Comparison of ENCODE assay signal across 8 cellular contexts in genomic region chr17:27892542-27892865, GRCh38. TPM values are rescaled to one million over a fixed set of nuclear protein-coding genes. Genes with fewer than 3 reads are reported as not detected.
DNase-seq lines count a peak whose midpoint lies in the region; TF ChIP-seq lines count a peak whose summit lies in the region.

No MANE protein-coding gene starts in this region.

- peaks cover 16% of the 10 kb centered on the region for H3K27me3 ChIP-seq in iPS-18a (ENCODE audit: control insufficient read depth, insufficient read depth, low read length)
- H3K27me3 ChIP-seq in smooth muscle cell (ENCODE audit: low read depth) = no peaks in the 10 kb centered on the region

- H3K27ac Mint-ChIP-seq in activated T-helper 1 cell treated with anti-CD3 and anti-CD28 coated beads, Interleukin-12 subunit alpha, Interleukin-12 subunit beta, Interleukin-2, Interleukin-4 antibody, amounts not matched to agents 30 ng/mL and 10 ng/mL and 1 ng/mL, durations not matched to agents 14 hours and 24 hours and 36 hours = peak overlapping the region; percentile 73

- 68% methylated on average over 3 of the region's 3 CpGs for WGBS in smooth muscle cell (ENCODE audit: low lambda C conversion rate)

- CTCF ChIA-PET in HEK293 (lab: Yijun Ruan, JAX) = interaction anchor here (0.6 to 6.5 kb wide), 20 partner anchors 8 to 524 kb away, joined by 3 to 54 read pairs (median 4); no protein-coding TSS in a partner anchor

- H3K27me3 Mint-ChIP-seq in activated T-helper 1 cell treated with anti-CD3 and anti-CD28 coated beads, Interleukin-12 subunit alpha, Interleukin-12 subunit beta, Interleukin-2, Interleukin-4 antibody, amounts not matched to agents 30 ng/mL and 10 ng/mL and 1 ng/mL, durations not matched to agents 14 hours and 24 hours and 36 hours (ENCODE audit: insufficient read depth) = peaks cover 38% of the 10 kb centered on the region

- H2AFZ ChIP-seq in smooth muscle cell (ENCODE audit: low read depth) = peak overlapping the region; percentile 91

- POLR2A ChIA-PET in HEK293 (lab: Yijun Ruan, JAX) = interaction anchor here (0.6 to 1.9 kb wide), 8 partner anchors 9 to 834 kb away, joined by 3 to 12 read pairs (median 8); partner anchors contain the start of genes IFT20 and TNFAIP1

- intact Hi-C loops in activated T-helper 1 cell treated with anti-CD3 and anti-CD28 coated beads, Interleukin-12 subunit alpha, Interleukin-12 subunit beta, Interleukin-2, Interleukin-4 antibody, amounts not matched to agents 30 ng/mL and 10 ng/mL and 1 ng/mL, durations not matched to agents 14 hours and 24 hours and 36 hours (cut with micrococcal nuclease) = no loop called here

- no peak for DNase-seq in activated T-helper 1 cell treated with anti-CD3 and anti-CD28 coated beads, Interleukin-12 subunit alpha, Interleukin-12 subunit beta, Interleukin-2, Interleukin-4 antibody, amounts not matched to agents 30 ng/mL and 10 ng/mL and 1 ng/mL, durations not matched to agents 14 hours and 24 hours and 36 hours (ENCODE audit: low spot score)
- DNase-seq in smooth muscle cell (lab: John Stamatoyannopoulos, UW; ENCODE audit: unreplicated experiment) = no peak
- DNase-seq in NCI-H1417 (lab: John Stamatoyannopoulos, UW) = no peak
- no peak for DNase-seq in SHP77 (lab: John Stamatoyannopoulos, UW)
- no peak for DNase-seq in NCI-H2196 treated with DMSO at 0.1 percent for 48 hours (lab: John Stamatoyannopoulos, UW; ENCODE audit: unreplicated experiment)
- no peak for DNase-seq in kidney tubule cell (ENCODE audit: low spot score)

- TF ChIP-seq CTCF in HEK293 (tag by site-specific recombination; IDR thresholded peaks at IDR 0.05) = no peak
- no peak for TF ChIP-seq CTCF in smooth muscle cell (IDR thresholded peaks at IDR 0.05; ENCODE audit: borderline replicate concordance, insufficient read depth, poor library complexity, severe bottlenecking)

- no peaks in the 10 kb centered on the region for H3K36me3 ChIP-seq in HEK293 (ENCODE audit: control insufficient read depth in 2 of 2, insufficient read depth in 1 of 2, low read length in 2 of 2)
- no peaks in the 10 kb centered on the region for H3K36me3 ChIP-seq in iPS-18a (ENCODE audit: control insufficient read depth, low read depth, low read length)
- no peaks in the 10 kb centered on the region for H3K36me3 ChIP-seq in smooth muscle cell (ENCODE audit: low read depth)

- H3K4me3 Mint-ChIP-seq in activated T-helper 1 cell treated with anti-CD3 and anti-CD28 coated beads, Interleukin-12 subunit alpha, Interleukin-12 subunit beta, Interleukin-2, Interleukin-4 antibody, amounts not matched to agents 30 ng/mL and 10 ng/mL and 1 ng/mL, durations not matched to agents 14 hours and 24 hours and 36 hours = peak overlapping the region; percentile 85

- H3K9me3 ChIP-seq in HEK293 (ENCODE audit: control insufficient read depth, insufficient read depth, low read depth, low read length) = no peaks in the 10 kb centered on the region
- no peaks in the 10 kb centered on the region for H3K9me3 ChIP-seq in iPS-18a (ENCODE audit: control insufficient read depth, low read depth, low read length)
- no peaks in the 10 kb centered on the region for H3K9me3 ChIP-seq in smooth muscle cell (replicated peaks; ENCODE audit: low read depth)

- no peaks in the 10 kb centered on the region for H4K20me1 ChIP-seq in smooth muscle cell (ENCODE audit: low read depth)

- no peaks in the 10 kb centered on the region for H3K36me3 Mint-ChIP-seq in activated T-helper 1 cell treated with anti-CD3 and anti-CD28 coated beads, Interleukin-12 subunit alpha, Interleukin-12 subunit beta, Interleukin-2, Interleukin-4 antibody, amounts not matched to agents 30 ng/mL and 10 ng/mL and 1 ng/mL, durations not matched to agents 14 hours and 24 hours and 36 hours (ENCODE audit: low read depth)

- H3K4me1 ChIP-seq in HEK293 (ENCODE audit: control insufficient read depth, insufficient read depth, low read length) = no peaks in the 10 kb centered on the region
- H3K4me1 ChIP-seq in iPS-18a (ENCODE audit: control insufficient read depth, low read depth, low read length) = peaks cover 60% of the 10 kb centered on the region
- peaks cover 10% of the 10 kb centered on the region for H3K4me1 ChIP-seq in smooth muscle cell (ENCODE audit: low read depth)

- no peaks in the 10 kb centered on the region for H3K79me2 ChIP-seq in smooth muscle cell (ENCODE audit: low read depth)

- peak overlapping the region; percentile 63 for H3K4me3 ChIP-seq in HEK293 (ENCODE audit: low read depth, low read length)
- peak overlapping the region; percentile 60 for H3K4me3 ChIP-seq in iPS-18a (ENCODE audit: low read length)
- peak overlapping the region; percentile 82 for H3K4me3 ChIP-seq in smooth muscle cell

- peaks cover 32% of the 10 kb centered on the region for H3K4me1 Mint-ChIP-seq in activated T-helper 1 cell treated with anti-CD3 and anti-CD28 coated beads, Interleukin-12 subunit alpha, Interleukin-12 subunit beta, Interleukin-2, Interleukin-4 antibody, amounts not matched to agents 30 ng/mL and 10 ng/mL and 1 ng/mL, durations not matched to agents 14 hours and 24 hours and 36 hours (ENCODE audit: low read depth)

- H3K9ac ChIP-seq in iPS-18a (ENCODE audit: low read length) (peak overlapping the region; percentile 30), smooth muscle cell (ENCODE audit: low read depth) (peak overlapping the region; percentile 70)

- H3K27ac ChIP-seq in HEK293 (ENCODE audit: extremely low read depth, low read depth, low read length) (peak overlapping the region; percentile 77; the same call in 1 of the 2 replicates), iPS-18a (ENCODE audit: low read length) (no peak overlapping the region), smooth muscle cell (ENCODE audit: low read depth) (no peak overlapping the region)

- H3K9me3 Mint-ChIP-seq in activated T-helper 1 cell treated with anti-CD3 and anti-CD28 coated beads, Interleukin-12 subunit alpha, Interleukin-12 subunit beta, Interleukin-2, Interleukin-4 antibody, amounts not matched to agents 30 ng/mL and 10 ng/mL and 1 ng/mL, durations not matched to agents 14 hours and 24 hours and 36 hours = no peaks in the 10 kb centered on the region

- H3K4me2 ChIP-seq in smooth muscle cell = peak overlapping the region; percentile 99

- H3F3A ChIP-seq in smooth muscle cell (ENCODE audit: low read depth) = no peaks in the 10 kb centered on the region

TF ChIP-seq in HEK293, 187 proteins besides CTCF, POLR2A, EP300 and RAD21 (continues in another document):
- TF ChIP-seq OVOL3 (tag by site-specific recombination; IDR thresholded peaks at IDR 0.05) = no peak
- TF ChIP-seq KLF8 (tag by site-specific recombination; IDR thresholded peaks at IDR 0.05) = no peak
- TF ChIP-seq PRDM10 (tag by site-specific recombination; IDR thresholded peaks at IDR 0.05) = peak; percentile 78
- TF ChIP-seq ZNF292 (tag by site-specific recombination; IDR thresholded peaks at IDR 0.05; ENCODE audit: borderline replicate concordance, low read depth) = no peak
- TF ChIP-seq ZNF529 (tag by site-specific recombination; IDR thresholded peaks at IDR 0.05; ENCODE audit: insufficient replicate concordance) = no peak
- TF ChIP-seq ZNF341 (tag by site-specific recombination; IDR thresholded peaks at IDR 0.05; ENCODE audit: low read depth) = peak; percentile 52; the same call in 1 of the 2 replicates
- TF ChIP-seq ZNF645 (tag by site-specific recombination; IDR thresholded peaks at IDR 0.05) = no peak
- TF ChIP-seq ZNF488 (tag by site-specific recombination; IDR thresholded peaks at IDR 0.05) = no peak

RNA-seq across cellular contexts. Expression of gene LYRM9, which starts 0.7 kb away (rescaled TPM):
- total RNA-seq in activated T-helper 1 cell treated with anti-CD3 and anti-CD28 coated beads, Interleukin-12 subunit alpha, Interleukin-12 subunit beta, Interleukin-2, Interleukin-4 antibody, amounts not matched to agents 30 ng/mL and 10 ng/mL and 1 ng/mL, durations not matched to agents 14 hours and 24 hours and 36 hours = 1.9 and 2.9 TPM in 2 replicates
- total RNA-seq in smooth muscle cell = 10.6 and 15.0 TPM in 2 replicates
- 11.4 and 12.9 TPM in 2 replicates for polyA plus RNA-seq in smooth muscle cell
